ENCODE assay signal across 10 cellular contexts in genomic region chr19:1860821-1861598, GRCh38. TPM values are rescaled to one million over a fixed set of nuclear protein-coding genes. Genes with fewer than 3 reads are reported as not detected.
DNase-seq lines count a peak whose midpoint lies in the region; ATAC-seq and TF ChIP-seq lines count a peak whose summit lies in the region.
"Had no signal": no experiment of that assay in that cellular context is flagged by ENCODE, and none has a peak within 500 bp of the region (broad histone marks: within the 10 kb centered on the region; RNA-seq: fewer than 3 reads in every experiment).

No MANE protein-coding gene starts in this region.

- H3K9ac ChIP-seq in Karpas-422 (ENCODE audit: low read length), result peak overlapping the region; percentile 97

- H3K27me3 ChIP-seq in Karpas-422 (ENCODE audit: low read length), result no peaks in the 10 kb centered on the region
- H3K27me3 ChIP-seq: body of pancreas had no signal

- no peaks in the 10 kb centered on the region for H3K9me3 ChIP-seq in Karpas-422 (ENCODE audit: low read length)
- H3K9me3 ChIP-seq: body of pancreas had no signal

- H3K27ac ChIP-seq in C4-2B (peak overlapping the region; percentile 92; the same call in 1 of the 2 replicates), Karpas-422 (ENCODE audit: low read length) (peak overlapping the region; percentile 84)

- peak overlapping the region; percentile 90 for H3K4me2 ChIP-seq in Karpas-422 (ENCODE audit: low read depth, low read length, poor library complexity, severe bottlenecking)

- no peaks in the 10 kb centered on the region for H3K9me2 ChIP-seq in Karpas-422 (replicated peaks; ENCODE audit: insufficient read depth, low read length)

- peak overlapping the region; percentile 93 for H3K4me3 ChIP-seq in Karpas-422 (ENCODE audit: low read length)
- H3K4me3 ChIP-seq: body of pancreas had no signal

- peak overlapping the region; percentile 88 for H3K4me3 Mint-ChIP-seq in chondrocyte (ENCODE audit: unreplicated experiment)
- H3K4me3 Mint-ChIP-seq in naive thymus-derived CD8-positive, alpha-beta T cell, result peak overlapping the region; percentile 91 to 99 (median 94)

- H3K36me3 ChIP-seq in Karpas-422 (ENCODE audit: insufficient read depth, low read length), result no peaks in the 10 kb centered on the region

- no peak for TF ChIP-seq CTCF in C4-2B (conservative IDR thresholded peaks at IDR 0.05)
- no peak for TF ChIP-seq CTCF in chondrocyte (IDR thresholded peaks at IDR 0.05)

- DNase-seq in Karpas-422 (no peak), chondrocyte (ENCODE audit: low spot score) (no peak), NCI-H1436 treated with DMSO at 0.1 percent for 48 hours (lab: John Stamatoyannopoulos, UW) (no peak), NCI-H1092 treated with DMSO at 0.1 percent for 48 hours (lab: John Stamatoyannopoulos, UW) (no peak), NCI-H748 (lab: John Stamatoyannopoulos, UW; ENCODE audit: unreplicated experiment) (no peak), NCI-H510A treated with DMSO at 0.1 percent for 48 hours (lab: John Stamatoyannopoulos, UW) (no peak)
- DNase-seq in naive thymus-derived CD8-positive, alpha-beta T cell, result peak in 1 of 10 donors; percentile 63
- DNase-seq: NCI-H1417 treated with DMSO at 0.1 percent for 48 hours had no signal

- peaks cover 61% of the 10 kb centered on the region for H3K4me1 ChIP-seq in Karpas-422 (ENCODE audit: low read length)

- peaks cover 45% of the 10 kb centered on the region; the same call in 1 of the 2 replicates for H4K20me1 ChIP-seq in Karpas-422 (ENCODE audit: insufficient read depth, low read depth, low read length)

- no peaks in the 10 kb centered on the region for H3K36me3 Mint-ChIP-seq in chondrocyte (ENCODE audit: low read depth)
- H3K36me3 Mint-ChIP-seq in naive thymus-derived CD8-positive, alpha-beta T cell, result no peaks in the 10 kb centered on the region

- H3K79me2 ChIP-seq in Karpas-422 (ENCODE audit: low read length), result peaks cover 74% of the 10 kb centered on the region

- H2AFZ ChIP-seq in Karpas-422 (ENCODE audit: low read length), result no peak overlapping the region

- H3K27ac Mint-ChIP-seq in chondrocyte (ENCODE audit: unreplicated experiment), result peak overlapping the region; percentile 87
- H3K27ac Mint-ChIP-seq in naive thymus-derived CD8-positive, alpha-beta T cell, result peak overlapping the region in 9 of 10 donors; percentile 84 to 99 (median 97)

- no peaks in the 10 kb centered on the region for H3K27me3 Mint-ChIP-seq in chondrocyte (ENCODE audit: low read depth)
- H3K27me3 Mint-ChIP-seq in naive thymus-derived CD8-positive, alpha-beta T cell, result no peaks in the 10 kb centered on the region

- H3K9me3 Mint-ChIP-seq in chondrocyte (ENCODE audit: low read depth), result no peaks in the 10 kb centered on the region
- peaks cover 0 to 2% (median 0%) of the 10 kb centered on the region in 9 donors for H3K9me3 Mint-ChIP-seq in naive thymus-derived CD8-positive, alpha-beta T cell

- H3K4me1 Mint-ChIP-seq in chondrocyte (ENCODE audit: low read depth), result peaks cover 49% of the 10 kb centered on the region
- H3K4me1 Mint-ChIP-seq in naive thymus-derived CD8-positive, alpha-beta T cell, result peaks cover 21 to 53% (median 52%) of the 10 kb centered on the region in 4 donors

- ATAC-seq in naive thymus-derived CD8-positive, alpha-beta T cell, result no peak
- ATAC-seq: body of pancreas had no signal

- POLR2A ChIA-PET in naive thymus-derived CD8-positive, alpha-beta T cell (lab: Charles Lee), result interaction anchor here (0.9 to 1.6 kb wide), 5 partner anchors 9 to 80 kb away, joined by 3 to 6 read pairs (median 3); partner anchors contain the start of gene CSNK1G2

RNA-seq across cellular contexts. Expression of gene KLF16, which starts 2.4 kb away (rescaled TPM):
- 12.8 and 13.2 TPM in 2 replicates for total RNA-seq in Karpas-422 (2014; rRNA removed; shearing (Covaris generic); ENCODE audit: low replicate concordance)
- total RNA-seq in chondrocyte, result 25.0 to 38.9 TPM (median 38.9 TPM) in 3 replicates
- total RNA-seq in naive thymus-derived CD8-positive, alpha-beta T cell, result 10 to 100 TPM; 18.5 to 19.9 TPM
- under 1 TPM; 0.23 to 0.84 (median 0.36) TPM for polyA plus RNA-seq in naive thymus-derived CD8-positive, alpha-beta T cell

RNA-seq across cellular contexts. Expression of gene REXO1, which starts 12.7 kb away (rescaled TPM):
- 15.7 and 16.3 TPM in 2 replicates for total RNA-seq in Karpas-422 (2014; rRNA removed; shearing (Covaris generic); ENCODE audit: low replicate concordance)
- total RNA-seq in chondrocyte, result 22.2 to 24.9 TPM (median 24.9 TPM) in 3 replicates
- 10 to 100 TPM; 78.1 to 86.2 TPM for total RNA-seq in naive thymus-derived CD8-positive, alpha-beta T cell
- polyA plus RNA-seq in naive thymus-derived CD8-positive, alpha-beta T cell, result 1 to 10 TPM; 2.7 to 6.8 (median 3.1) TPM

RNA-seq across cellular contexts. Expression of gene ABHD17A, which starts 24.3 kb away (rescaled TPM):
- 52.5 and 110 TPM in 2 replicates for total RNA-seq in Karpas-422 (2014; rRNA removed; shearing (Covaris generic); ENCODE audit: low replicate concordance)
- total RNA-seq in chondrocyte, result 54.6 to 60.2 TPM (median 54.6 TPM) in 3 replicates
- 100 to 1,000 TPM; 106 to 109 TPM for total RNA-seq in naive thymus-derived CD8-positive, alpha-beta T cell
- polyA plus RNA-seq in naive thymus-derived CD8-positive, alpha-beta T cell, result 100 to 1,000 TPM; 153 to 207 (median 155) TPM

RNA-seq across cellular contexts. Expression of gene ADAT3, which starts 44.2 kb away (rescaled TPM):
- total RNA-seq in Karpas-422 (2014; rRNA removed; shearing (Covaris generic); ENCODE audit: low replicate concordance), result 1.2 and 5.2 TPM in 2 replicates
- total RNA-seq in chondrocyte, result 3.2 to 4.3 TPM (median 3.6 TPM) in 3 replicates
- 1 to 10 TPM; 4.2 to 4.5 TPM for total RNA-seq in naive thymus-derived CD8-positive, alpha-beta T cell
- polyA plus RNA-seq in naive thymus-derived CD8-positive, alpha-beta T cell, result 1 to 10 TPM; 1.9 to 3.6 (median 3.6) TPM

RNA-seq across cellular contexts. Expression of gene SCAMP4, which starts 44.2 kb away (rescaled TPM):
- total RNA-seq in Karpas-422 (2014; rRNA removed; shearing (Covaris generic); ENCODE audit: low replicate concordance), result 18.4 and 23.8 TPM in 2 replicates
- total RNA-seq in chondrocyte, result 51.6 to 57.5 TPM (median 57.4 TPM) in 3 replicates
- 10 to 100 TPM; 20.7 to 23.4 TPM for total RNA-seq in naive thymus-derived CD8-positive, alpha-beta T cell
- 10 to 100 TPM; 12.1 to 15.5 (median 12.5) TPM for polyA plus RNA-seq in naive thymus-derived CD8-positive, alpha-beta T cell
